ENCODE assay signal across 8 cellular contexts in the genomic region with DNA sequence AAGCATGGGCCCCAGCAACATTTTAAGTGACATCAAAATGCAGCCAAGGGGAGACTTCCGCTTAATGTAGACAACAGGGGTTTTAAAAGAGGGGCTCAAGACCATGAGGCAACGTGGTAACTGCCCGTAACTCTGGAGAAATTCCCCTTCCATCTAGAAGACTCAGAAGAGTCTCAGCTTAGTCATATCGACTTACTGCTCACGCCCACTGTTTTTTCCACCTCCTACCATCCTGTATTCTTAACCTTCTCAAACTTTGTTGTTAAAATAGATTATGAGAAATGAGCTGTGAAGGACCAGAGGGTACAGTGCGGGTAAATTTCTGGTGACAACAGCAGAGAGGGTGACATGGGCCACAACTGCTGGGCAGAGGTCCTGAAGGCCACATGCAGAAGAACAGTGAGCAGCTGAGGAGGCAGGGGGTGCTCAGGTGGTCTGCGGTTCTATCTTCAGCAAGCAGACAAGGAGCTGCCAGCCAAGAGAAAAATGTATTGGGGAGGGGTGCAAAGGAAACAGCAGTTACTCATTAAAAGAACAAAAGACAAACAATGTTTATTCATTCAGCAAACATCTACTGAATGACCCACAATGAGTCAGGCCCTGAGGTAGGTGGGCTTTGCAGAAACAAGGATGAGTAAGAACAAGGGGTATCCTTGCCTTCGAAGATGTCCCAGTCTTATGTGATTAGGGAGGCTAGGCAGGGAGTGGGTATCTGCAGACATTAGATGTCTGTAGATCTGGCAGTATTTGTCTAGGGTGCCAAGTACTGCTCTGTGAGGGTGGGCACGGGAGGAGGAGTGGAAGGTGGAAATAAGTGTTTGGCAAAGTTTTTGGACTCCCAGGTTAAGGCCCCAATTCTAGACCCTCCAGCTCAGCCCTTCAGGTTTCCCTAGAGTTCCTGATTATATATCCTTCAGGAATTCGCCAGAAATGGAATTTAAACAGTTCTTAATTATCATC.
DNase-seq lines count a peak whose midpoint lies in the region; ATAC-seq and TF ChIP-seq lines count a peak whose summit lies in the region.

No MANE protein-coding gene starts in this region.

- no peaks in the 10 kb centered on the region for H3K27me3 Mint-ChIP-seq in stimulated activated naive CD8-positive, alpha-beta T cell treated with anti-CD3 and anti-CD28 coated beads, Interleukin-15, amount 100 ng/mL, for 72 hours

- peak overlapping the region; percentile 98 to 99 for H3K27ac Mint-ChIP-seq in stimulated activated naive CD8-positive, alpha-beta T cell treated with anti-CD3 and anti-CD28 coated beads, Interleukin-15, amount 100 ng/mL, for 72 hours

- no peaks in the 10 kb centered on the region for H3K36me3 ChIP-seq in left lung

- H3K4me1 ChIP-seq in left lung = no peaks in the 10 kb centered on the region

- in situ Hi-C loops in Caki2 (cut with HindIII; ENCODE audit: low pct_unique_long_range_greater_than_20kb, low sequenced_read_pairs) (no loop called here), astrocyte of the spinal cord (cut with HindIII; ENCODE audit: low sequenced_read_pairs) (no loop called here)

- H3K27me3 ChIP-seq in left lung = no peaks in the 10 kb centered on the region

- DNase-seq in Caki2 (ENCODE audit: low read depth) (peak; percentile 54), HK-2 (ENCODE audit: unreplicated experiment) (peak; percentile 14), astrocyte of the spinal cord (ENCODE audit: low read depth, low spot score) (peak; percentile 61), SKM-1 (lab: John Stamatoyannopoulos, UW; ENCODE audit: unreplicated experiment) (no peak), left lung (no peak), KG1 (lab: John Stamatoyannopoulos, UW) (no peak)
- DNase-seq in stimulated activated naive CD8-positive, alpha-beta T cell treated with anti-CD3 and anti-CD28 coated beads, Interleukin-15, amount 100 ng/mL, for 72 hours = peak; percentile 45 to 64

- no peak overlapping the region for H3K27ac ChIP-seq in left lung

- H3K4me3 Mint-ChIP-seq in stimulated activated naive CD8-positive, alpha-beta T cell treated with anti-CD3 and anti-CD28 coated beads, Interleukin-15, amount 100 ng/mL, for 72 hours = peak overlapping the region; percentile 80 to 81

- ATAC-seq in GM21423 (IDR thresholded peaks at IDR 0.05; ENCODE audit: unreplicated experiment) (peak; percentile 81), left lung (no peak)
- ATAC-seq in stimulated activated naive CD8-positive, alpha-beta T cell treated with anti-CD3 and anti-CD28 coated beads, Interleukin-15, amount 100 ng/mL, for 72 hours = peak; percentile 93

- no peaks in the 10 kb centered on the region for H3K9me3 Mint-ChIP-seq in stimulated activated naive CD8-positive, alpha-beta T cell treated with anti-CD3 and anti-CD28 coated beads, Interleukin-15, amount 100 ng/mL, for 72 hours

- H3K9me3 ChIP-seq in left lung = no peaks in the 10 kb centered on the region

- TF ChIP-seq CTCF in astrocyte of the spinal cord (IDR thresholded peaks at IDR 0.05; ENCODE audit: low read depth, low read length) (no peak), left lung (IDR thresholded peaks at IDR 0.05) (no peak)

- H3K4me1 Mint-ChIP-seq in stimulated activated naive CD8-positive, alpha-beta T cell treated with anti-CD3 and anti-CD28 coated beads, Interleukin-15, amount 100 ng/mL, for 72 hours = peaks cover 79% of the 10 kb centered on the region

- no peak overlapping the region for H3K4me3 ChIP-seq in astrocyte of the spinal cord (ENCODE audit: low read depth, low read length)
- H3K4me3 ChIP-seq in left lung = no peak overlapping the region

- intact Hi-C loops in left lung (cut with DNase I) = no loop called here

Comparison
In these comparisons a context has a peak if more than half of its experiments do, and no peak if none do; other contexts are left out.
1. DNase-seq: peak in Caki2 (single experiment), HK-2 (single experiment), astrocyte of the spinal cord (single experiment) and stimulated activated naive CD8-positive, alpha-beta T cell treated with anti-CD3 and anti-CD28 coated beads, Interleukin-15, amount 100 ng/mL, for 72 hours (2 of 2); none in SKM-1 (single experiment), left lung (0 of 2) and KG1 (single experiment).